ENCODE assay signal across 1 cellular context in genomic region chr1:227273557-227273956, GRCh38.
TF ChIP-seq lines count a peak whose summit lies in the region.

No MANE protein-coding gene starts in this region.

TF ChIP-seq in SK-N-SH, 30 proteins besides CTCF, POLR2A, EP300 and RAD21 (continued from another document):
- peak; percentile 92 for TF ChIP-seq REST (IDR thresholded peaks at IDR 0.05; ENCODE audit: low read depth, low read length)
- no peak for TF ChIP-seq YY1 (IDR thresholded peaks at IDR 0.05; ENCODE audit: low read depth)
TF ChIP-seq in SK-N-SH: peak in this region for 1.
